In the genomic region with DNA sequence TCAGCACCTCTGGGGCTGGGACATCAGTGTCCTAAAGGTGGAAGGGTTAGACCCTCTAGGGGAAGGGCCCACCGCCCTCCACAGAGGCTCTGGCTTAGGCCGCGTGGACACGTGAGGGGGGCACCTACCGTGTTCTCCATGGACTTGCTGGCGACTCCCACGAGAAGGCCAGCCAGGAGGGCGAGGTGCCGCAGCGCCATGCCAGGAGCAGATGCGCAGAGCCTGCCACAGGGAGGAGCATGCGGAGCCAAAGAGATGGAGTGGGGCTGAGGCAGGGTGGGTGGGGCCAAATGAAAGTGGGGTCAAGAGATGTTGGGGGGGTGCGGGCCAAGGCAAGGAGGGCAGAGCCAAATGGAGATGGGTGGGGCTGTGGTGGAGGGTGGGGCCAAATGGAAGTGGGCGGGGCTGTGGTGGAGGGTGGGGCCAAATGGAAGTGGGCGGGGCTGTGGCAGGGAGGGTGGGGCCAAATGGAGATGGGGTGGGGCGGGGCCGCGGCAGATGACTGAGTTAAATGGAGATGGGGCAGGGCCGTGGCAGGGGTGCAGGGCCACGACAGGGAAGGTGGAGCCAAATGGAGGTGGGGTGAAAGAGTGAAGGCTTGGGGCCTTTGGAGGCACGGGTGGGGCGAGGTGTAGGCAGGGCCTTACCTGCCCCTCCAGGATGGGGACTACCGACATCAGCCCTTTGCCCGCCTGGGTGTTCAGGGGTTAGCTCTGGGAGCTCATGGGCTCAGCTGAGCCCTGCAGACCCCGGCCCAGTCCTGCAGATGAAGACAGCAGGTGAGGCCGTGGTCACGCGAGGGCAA, we compare ENCODE assay signal across 2 cellular contexts.
TF ChIP-seq lines count a peak whose summit lies in the region.

No MANE protein-coding gene starts in this region.

TF ChIP-seq in HEK293, 187 proteins besides CTCF, POLR2A, EP300 and RAD21:
- TF ChIP-seq ZNF549 (tag by site-specific recombination; IDR thresholded peaks at IDR 0.05) (no peak), GLIS2 (tag by site-specific recombination; IDR thresholded peaks at IDR 0.05) (no peak), ZNF366 (tag by site-specific recombination; conservative IDR thresholded peaks at IDR 0.05) (no peak), KLF1 (tag by site-specific recombination; IDR thresholded peaks at IDR 0.05) (peak; percentile 73), SP2 (tag by site-specific recombination; IDR thresholded peaks at IDR 0.05) (0 out of 2 replicates have a peak, but pooled peaks have one; percentile 10), ZNF433 (tag by site-specific recombination; IDR thresholded peaks at IDR 0.05; ENCODE audit: low read depth) (no peak), KLF8 (tag by site-specific recombination; IDR thresholded peaks at IDR 0.05) (peak; percentile 80), KLF9 (tag by site-specific recombination; IDR thresholded peaks at IDR 0.05; ENCODE audit: low read depth) (0 out of 2 replicates have a peak, but pooled peaks have one; percentile 16), ZBTB21 (tag by site-specific recombination; IDR thresholded peaks at IDR 0.05) (no peak), KLF16 (tag by site-specific recombination; IDR thresholded peaks at IDR 0.05) (no peak)

TF ChIP-seq in H1, 55 proteins besides CTCF, POLR2A, EP300 and RAD21:
- TF ChIP-seq, protein P1, sequence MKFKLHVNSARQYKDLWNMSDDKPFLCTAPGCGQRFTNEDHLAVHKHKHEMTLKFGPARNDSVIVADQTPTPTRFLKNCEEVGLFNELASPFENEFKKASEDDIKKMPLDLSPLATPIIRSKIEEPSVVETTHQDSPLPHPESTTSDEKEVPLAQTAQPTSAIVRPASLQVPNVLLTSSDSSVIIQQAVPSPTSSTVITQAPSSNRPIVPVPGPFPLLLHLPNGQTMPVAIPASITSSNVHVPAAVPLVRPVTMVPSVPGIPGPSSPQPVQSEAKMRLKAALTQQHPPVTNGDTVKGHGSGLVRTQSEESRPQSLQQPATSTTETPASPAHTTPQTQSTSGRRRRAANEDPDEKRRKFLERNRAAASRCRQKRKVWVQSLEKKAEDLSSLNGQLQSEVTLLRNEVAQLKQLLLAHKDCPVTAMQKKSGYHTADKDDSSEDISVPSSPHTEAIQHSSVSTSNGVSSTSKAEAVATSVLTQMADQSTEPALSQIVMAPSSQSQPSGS (IDR thresholded peaks at IDR 0.05; ENCODE audit: low read length): no peak
- no peak for TF ChIP-seq TEAD4 (IDR thresholded peaks at IDR 0.05; ENCODE audit: low read depth, low read length)
- no peak for TF ChIP-seq TCF12 (IDR thresholded peaks at IDR 0.05; ENCODE audit: low read depth, low read length)
- TF ChIP-seq CBX8 (IDR thresholded peaks at IDR 0.05; ENCODE audit: borderline replicate concordance, low read depth, low read length): no peak
- no peak for TF ChIP-seq ZNF274 (IDR thresholded peaks at IDR 0.05; ENCODE audit: borderline replicate concordance, extremely low read depth, low read length)
- TF ChIP-seq SUZ12 (IDR thresholded peaks at IDR 0.05; ENCODE audit: low read length): no peak
- TF ChIP-seq, protein P2, sequence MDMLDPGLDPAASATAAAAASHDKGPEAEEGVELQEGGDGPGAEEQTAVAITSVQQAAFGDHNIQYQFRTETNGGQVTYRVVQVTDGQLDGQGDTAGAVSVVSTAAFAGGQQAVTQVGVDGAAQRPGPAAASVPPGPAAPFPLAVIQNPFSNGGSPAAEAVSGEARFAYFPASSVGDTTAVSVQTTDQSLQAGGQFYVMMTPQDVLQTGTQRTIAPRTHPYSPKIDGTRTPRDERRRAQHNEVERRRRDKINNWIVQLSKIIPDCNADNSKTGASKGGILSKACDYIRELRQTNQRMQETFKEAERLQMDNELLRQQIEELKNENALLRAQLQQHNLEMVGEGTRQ (IDR thresholded peaks at IDR 0.05; ENCODE audit: low read length): no peak
- no peak for TF ChIP-seq FOSL1 (IDR thresholded peaks at IDR 0.05; ENCODE audit: insufficient read depth, low read depth, low read length)
- TF ChIP-seq SIX5 (IDR thresholded peaks at IDR 0.05; ENCODE audit: low read depth, low read length): no peak
- TF ChIP-seq BRCA1 (IDR thresholded peaks at IDR 0.05; ENCODE audit: low read depth, low read length): no peak
- no peak for TF ChIP-seq CBX5 (IDR thresholded peaks at IDR 0.05; ENCODE audit: low read depth, low read length)
- TF ChIP-seq NANOG (IDR thresholded peaks at IDR 0.05; ENCODE audit: insufficient read depth, low read depth, low read length, poor library complexity, severe bottlenecking): no peak
- no peak for TF ChIP-seq POLR2AphosphoS5 (IDR thresholded peaks at IDR 0.05; ENCODE audit: low read depth, low read length)
